14 cellular contexts compared by ENCODE assay signal in genomic region chr11:79375818-79376550, GRCh38.
"Had no signal": no experiment of that assay in that cellular context is flagged by ENCODE, and none has a peak within 500 bp of the region (broad histone marks: within the 10 kb centered on the region; RNA-seq: fewer than 3 reads in every experiment).

No MANE protein-coding gene starts in this region.

- H3K27me3 ChIP-seq: colonic mucosa, hepatocyte, ovary, suprapubic skin, upper lobe of right lung had no signal

- H3K9me3 ChIP-seq: colonic mucosa, ovary, suprapubic skin, upper lobe of right lung had no signal

- DNase-seq: activated CD4-positive, alpha-beta memory T cell treated with anti-CD3 and anti-CD28 coated beads, Interleukin-2, amount 10 ng/mL, durations not matched to agents 7 days and 5 days; activated T-cell treated with anti-CD3 and anti-CD28 coated beads, Interleukin-2, amount 50 U/mL, for 72 hours; aorta; colonic mucosa; effector CD4-positive, alpha-beta T cell; left ventricle myocardium superior; ovary; stimulated activated CD4-positive, alpha-beta T cell treated with anti-CD3 and anti-CD28 coated beads, Interleukin-4, amount 100 ng/mL, for 1 hour; stimulated activated CD8-positive, alpha-beta memory T cell treated with anti-CD3 and anti-CD28 coated beads, Interleukin-4, amount 100 ng/mL, for 48 hours; stimulated activated naive CD8-positive, alpha-beta T cell treated with anti-CD3 and anti-CD28 coated beads, Interleukin-15, Interleukin-2, amounts not matched to agents 100 U/mL and 50 U/mL, for 24 hours; T-helper 9 cell; upper lobe of right lung had no signal

- H3K36me3 ChIP-seq: colonic mucosa, ovary, suprapubic skin, upper lobe of right lung had no signal

- ATAC-seq: activated T-cell treated with anti-CD3 and anti-CD28 coated beads, Interleukin-2, amount 50 U/mL, for 72 hours; left ventricle myocardium superior; stimulated activated naive CD8-positive, alpha-beta T cell treated with anti-CD3 and anti-CD28 coated beads, Interleukin-15, Interleukin-2, amounts not matched to agents 100 U/mL and 50 U/mL, for 24 hours; upper lobe of right lung had no signal

- H3K4me1 ChIP-seq: colonic mucosa, upper lobe of right lung had no signal

- H3K4me3 ChIP-seq: colonic mucosa, hepatocyte, ovary, suprapubic skin, upper lobe of right lung had no signal

- H3K4me2 ChIP-seq: hepatocyte had no signal

- H3K27ac ChIP-seq: colonic mucosa, hepatocyte, ovary, suprapubic skin, upper lobe of right lung had no signal

- H3K79me2 ChIP-seq: hepatocyte had no signal

- H2AFZ ChIP-seq: hepatocyte had no signal
